In the genomic region with DNA sequence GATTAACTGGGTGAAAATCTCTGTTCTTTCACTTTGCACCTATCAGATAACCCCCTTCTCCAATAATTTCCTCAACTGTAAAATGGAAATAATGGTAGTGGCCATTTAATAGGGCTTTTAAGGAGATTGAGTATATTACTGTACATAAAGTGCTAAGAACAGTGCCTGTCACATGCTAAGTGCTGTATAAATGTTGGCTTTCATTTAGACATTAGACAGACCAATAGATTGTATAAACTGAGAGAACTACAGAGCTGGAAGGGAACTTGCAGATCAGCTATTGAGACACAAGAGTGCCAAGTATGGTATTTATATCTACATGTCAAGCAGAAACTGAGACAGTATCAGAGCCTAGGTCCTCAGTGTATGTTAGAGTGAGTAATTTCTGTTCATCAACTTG, we compare ENCODE assay signal across 1 cellular context.
TF ChIP-seq lines count a peak whose summit lies in the region.

No MANE protein-coding gene starts in this region.

TF ChIP-seq in neural cell, 6 proteins besides CTCF, POLR2A, EP300 and RAD21 (continued from another document):
- TF ChIP-seq, protein P1, sequence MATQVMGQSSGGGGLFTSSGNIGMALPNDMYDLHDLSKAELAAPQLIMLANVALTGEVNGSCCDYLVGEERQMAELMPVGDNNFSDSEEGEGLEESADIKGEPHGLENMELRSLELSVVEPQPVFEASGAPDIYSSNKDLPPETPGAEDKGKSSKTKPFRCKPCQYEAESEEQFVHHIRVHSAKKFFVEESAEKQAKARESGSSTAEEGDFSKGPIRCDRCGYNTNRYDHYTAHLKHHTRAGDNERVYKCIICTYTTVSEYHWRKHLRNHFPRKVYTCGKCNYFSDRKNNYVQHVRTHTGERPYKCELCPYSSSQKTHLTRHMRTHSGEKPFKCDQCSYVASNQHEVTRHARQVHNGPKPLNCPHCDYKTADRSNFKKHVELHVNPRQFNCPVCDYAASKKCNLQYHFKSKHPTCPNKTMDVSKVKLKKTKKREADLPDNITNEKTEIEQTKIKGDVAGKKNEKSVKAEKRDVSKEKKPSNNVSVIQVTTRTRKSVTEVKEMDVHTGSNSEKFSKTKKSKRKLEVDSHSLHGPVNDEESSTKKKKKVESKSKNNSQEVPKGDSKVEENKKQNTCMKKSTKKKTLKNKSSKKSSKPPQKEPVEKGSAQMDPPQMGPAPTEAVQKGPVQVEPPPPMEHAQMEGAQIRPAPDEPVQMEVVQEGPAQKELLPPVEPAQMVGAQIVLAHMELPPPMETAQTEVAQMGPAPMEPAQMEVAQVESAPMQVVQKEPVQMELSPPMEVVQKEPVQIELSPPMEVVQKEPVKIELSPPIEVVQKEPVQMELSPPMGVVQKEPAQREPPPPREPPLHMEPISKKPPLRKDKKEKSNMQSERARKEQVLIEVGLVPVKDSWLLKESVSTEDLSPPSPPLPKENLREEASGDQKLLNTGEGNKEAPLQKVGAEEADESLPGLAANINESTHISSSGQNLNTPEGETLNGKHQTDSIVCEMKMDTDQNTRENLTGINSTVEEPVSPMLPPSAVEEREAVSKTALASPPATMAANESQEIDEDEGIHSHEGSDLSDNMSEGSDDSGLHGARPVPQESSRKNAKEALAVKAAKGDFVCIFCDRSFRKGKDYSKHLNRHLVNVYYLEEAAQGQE (IDR thresholded peaks at IDR 0.05; ENCODE audit: borderline replicate concordance) = no peak
TF ChIP-seq in neural cell: peak in this region for 1.
